24 cellular contexts compared by ENCODE assay signal in the genomic region with DNA sequence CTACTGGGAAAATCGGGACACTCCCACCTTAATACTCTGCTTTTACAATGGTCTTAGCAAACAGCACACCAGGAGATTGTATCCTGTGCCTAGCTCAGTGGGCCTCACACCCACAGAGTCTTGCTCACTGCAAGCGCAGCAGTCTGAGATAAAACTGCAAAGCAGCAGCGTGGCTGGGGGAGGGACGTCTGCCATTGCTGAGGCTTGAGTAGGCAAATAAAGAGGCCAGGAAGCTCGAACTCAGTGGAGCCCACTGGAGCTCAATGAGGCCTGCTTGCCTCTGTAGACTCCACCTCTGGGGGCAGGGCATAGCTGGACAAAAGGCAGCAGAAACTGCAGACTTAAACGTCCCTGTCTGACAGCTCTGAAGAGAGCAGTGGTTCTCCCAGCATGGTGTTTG.
"Had no signal": no experiment of that assay in that cellular context is flagged by ENCODE, and none has a peak within 500 bp of the region (broad histone marks: within the 10 kb centered on the region; RNA-seq: fewer than 3 reads in every experiment).

No MANE protein-coding gene starts in this region.

- H3K27me3 ChIP-seq: colonic mucosa, esophagus muscularis mucosa, esophagus squamous epithelium, foreskin keratinocyte, gastrocnemius medialis, gastroesophageal sphincter, heart left ventricle, heart right ventricle had no signal

- H3K4me1 ChIP-seq: colonic mucosa, esophagus muscularis mucosa, esophagus squamous epithelium, foreskin keratinocyte, gastrocnemius medialis, gastroesophageal sphincter, heart left ventricle, heart right ventricle had no signal

- H3K27ac ChIP-seq: colonic mucosa, coronary artery, dorsolateral prefrontal cortex, epithelial cell of prostate, esophagus muscularis mucosa, esophagus squamous epithelium, foreskin keratinocyte, gastrocnemius medialis, gastroesophageal sphincter, heart left ventricle, heart right ventricle had no signal

- DNase-seq: colonic mucosa; cortex of kidney; dermis blood vessel endothelial cell; dorsolateral prefrontal cortex; effector CD4-positive, alpha-beta T cell; effector CD8-positive, alpha-beta T cell; effector memory CD4-positive, alpha-beta T cell; effector memory CD8-positive, alpha-beta T cell; endodermal cell; erythroblast; esophagus squamous epithelium; foreskin fibroblast; foreskin keratinocyte; foreskin melanocyte; gastrocnemius medialis; glutamatergic neuron; head of caudate nucleus; heart left ventricle; heart right ventricle had no signal

- H3K9me3 ChIP-seq: colonic mucosa, gastrocnemius medialis had no signal

- ATAC-seq: effector memory CD8-positive, alpha-beta T cell; esophagus mucosa; foreskin keratinocyte; gastrocnemius medialis; gastroesophageal sphincter; heart left ventricle; heart right ventricle had no signal

- H3K4me3 ChIP-seq: colonic mucosa, coronary artery, dorsolateral prefrontal cortex, esophagus muscularis mucosa, esophagus squamous epithelium, gastrocnemius medialis, gastroesophageal sphincter, heart left ventricle, heart right ventricle had no signal

- H3K36me3 ChIP-seq: colonic mucosa, esophagus muscularis mucosa, esophagus squamous epithelium, gastrocnemius medialis, gastroesophageal sphincter, heart left ventricle, heart right ventricle had no signal
